Comparison of ENCODE assay signal across 11 cellular contexts in genomic region chr2:102025016-102025491, GRCh38. TPM values are rescaled to one million over a fixed set of nuclear protein-coding genes. Genes with fewer than 3 reads are reported as not detected.
A peak's percentile ranks its signal among the peaks of the same experiment; 100 is the strongest.
DNase-seq lines count a peak whose midpoint lies in the region; ATAC-seq and TF ChIP-seq lines count a peak whose summit lies in the region.
"Had no signal": no experiment of that assay in that cellular context is flagged by ENCODE, and none has a peak within 500 bp of the region (broad histone marks: within the 10 kb centered on the region; RNA-seq: fewer than 3 reads in every experiment).

No MANE protein-coding gene starts in this region.

- peaks cover 3 to 6% of the 10 kb centered on the region in 2 donors for H3K27me3 Mint-ChIP-seq in stimulated activated naive B cell treated with anti-CD40 and anti-IgM and Interleukin-4, amounts not matched to agents 10 μg/mL and 1 μg/mL and 100 μg/mL, for 72 hours

- no peaks in the 10 kb centered on the region for H3K9me3 ChIP-seq in OCI-LY7 (ENCODE audit: low read length)
- H3K9me3 ChIP-seq: gastroesophageal sphincter had no signal

- H3K36me3 Mint-ChIP-seq in stimulated activated naive B cell treated with anti-CD40 and anti-IgM and Interleukin-4, amounts not matched to agents 10 μg/mL and 1 μg/mL and 100 μg/mL, for 72 hours, result no peaks in the 10 kb centered on the region

- H3K27me3 ChIP-seq in brain microvascular endothelial cell (replicated peaks), result no peaks in the 10 kb centered on the region
- H3K27me3 ChIP-seq: gastroesophageal sphincter had no signal

- POLR2A ChIA-PET in OCI-LY7 (lab: Charles Lee), result interaction anchor here (0.9 kb wide), 1 partner anchor 9 kb away, joined by 4 read pairs; no protein-coding TSS in a partner anchor

- H3K79me2 ChIP-seq in OCI-LY7 (ENCODE audit: insufficient read depth, low read depth, low read length), result no peaks in the 10 kb centered on the region

- H3K4me3 ChIP-seq in brain microvascular endothelial cell (ENCODE audit: low read depth, low read length) (no peak overlapping the region), coronary artery (no peak overlapping the region), OCI-LY7 (ENCODE audit: low read depth, low read length, poor library complexity, severe bottlenecking) (no peak overlapping the region)
- H3K4me3 ChIP-seq: gastroesophageal sphincter had no signal

- peak overlapping the region in 1 of 2 donors; percentile 51 for H3K4me3 Mint-ChIP-seq in stimulated activated naive B cell treated with anti-CD40 and anti-IgM and Interleukin-4, amounts not matched to agents 10 μg/mL and 1 μg/mL and 100 μg/mL, for 72 hours

- H2AFZ ChIP-seq in OCI-LY7 (ENCODE audit: low read length), result no peak overlapping the region

- no TSS peak for BruUV-seq in OCI-LY7 (replicated peaks; lab: Mats Ljungman, UMichigan)

- no peaks in the 10 kb centered on the region for H3K9me2 ChIP-seq in OCI-LY7 (ENCODE audit: insufficient read depth, low read length)

- peak; percentile 19 for DNase-seq in GM19238 (ENCODE audit: insufficient read length, low spot score)
- no peak for DNase-seq in brain microvascular endothelial cell
- no peak for DNase-seq in stimulated activated naive B cell treated with anti-CD40 and anti-IgM and Interleukin-4, amounts not matched to agents 10 μg/mL and 1 μg/mL and 100 μg/mL, for 72 hours
- no peak for DNase-seq in GM19240 (ENCODE audit: insufficient read length, low spot score)
- DNase-seq in coronary artery (ENCODE audit: low spot score), result no peak
- no peak for DNase-seq in OCI-LY7 (ENCODE audit: low spot score)
- no peak for DNase-seq in stimulated activated CD4-positive, alpha-beta T cell treated with anti-CD3 and anti-CD28 coated beads, Interleukin-1b, Interleukin-23, amount 100 ng/mL, for 48 hours
- DNase-seq: activated CD8-positive, alpha-beta memory T cell treated with anti-CD3 and anti-CD28 coated beads, Interleukin-2, amount 50 U/mL, for 4 hours had no signal

- no peak overlapping the region for H3K4me2 ChIP-seq in OCI-LY7 (ENCODE audit: low read length)

- no peaks in the 10 kb centered on the region for H4K20me1 ChIP-seq in OCI-LY7 (ENCODE audit: insufficient read depth, low read length)

- H3K36me3 ChIP-seq in brain microvascular endothelial cell (replicated peaks) (no peaks in the 10 kb centered on the region), OCI-LY7 (ENCODE audit: insufficient read depth, low read length) (no peaks in the 10 kb centered on the region)
- H3K36me3 ChIP-seq: gastroesophageal sphincter had no signal

- intact Hi-C loops in OCI-LY7 (cut with micrococcal nuclease; ENCODE audit: unreplicated experiment), result no loop called here

- peaks cover 33 to 69% of the 10 kb centered on the region in 2 donors for H3K4me1 Mint-ChIP-seq in stimulated activated naive B cell treated with anti-CD40 and anti-IgM and Interleukin-4, amounts not matched to agents 10 μg/mL and 1 μg/mL and 100 μg/mL, for 72 hours

- CTCF ChIA-PET in OCI-LY7 (lab: Charles Lee; ENCODE audit: unreplicated experiment), result no interaction called here

- no peaks in the 10 kb centered on the region for H3K4me1 ChIP-seq in OCI-LY7 (ENCODE audit: insufficient read depth, low read length, poor library complexity, severe bottlenecking)

- in situ Hi-C loops in brain microvascular endothelial cell (cut with HindIII; ENCODE audit: low pct_ligation_motif_present, low sequenced_read_pairs), result no loop called here

- H3K9me3 Mint-ChIP-seq in stimulated activated naive B cell treated with anti-CD40 and anti-IgM and Interleukin-4, amounts not matched to agents 10 μg/mL and 1 μg/mL and 100 μg/mL, for 72 hours, result peaks cover 0 to 1% of the 10 kb centered on the region in 2 donors

- peak; percentile 66 for ATAC-seq in HG02970 (IDR thresholded peaks at IDR 0.05; ENCODE audit: low FRiP score, unreplicated experiment)
- ATAC-seq in stimulated activated naive B cell treated with anti-CD40 and anti-IgM and Interleukin-4, amounts not matched to agents 10 μg/mL and 1 μg/mL and 100 μg/mL, for 72 hours (replicated peaks), result peak; percentile 70 to 74
- ATAC-seq: gastroesophageal sphincter, HCT116 had no signal

- no peak for TF ChIP-seq CTCF in brain microvascular endothelial cell (IDR thresholded peaks at IDR 0.05; ENCODE audit: low read depth, low read length, missing control alignments)
- TF ChIP-seq CTCF in coronary artery (IDR thresholded peaks at IDR 0.05), result no peak
- no peak for TF ChIP-seq CTCF in OCI-LY7 (conservative IDR thresholded peaks at IDR 0.05; ENCODE audit: low read length)

- H3K27ac ChIP-seq in brain microvascular endothelial cell, result peak overlapping the region; percentile 21
- no peak overlapping the region for H3K27ac ChIP-seq in coronary artery
- no peak overlapping the region for H3K27ac ChIP-seq in OCI-LY7 (ENCODE audit: low read depth, low read length, poor library complexity, severe bottlenecking)
- H3K27ac ChIP-seq: gastroesophageal sphincter had no signal

- peak overlapping the region; percentile 71 for H3K27ac Mint-ChIP-seq in stimulated activated naive B cell treated with anti-CD40 and anti-IgM and Interleukin-4, amounts not matched to agents 10 μg/mL and 1 μg/mL and 100 μg/mL, for 72 hours

RNA-seq across cellular contexts. Expression of gene IL1R2, which starts 33.3 kb away (rescaled TPM):
- total RNA-seq in OCI-LY7 (2014; rRNA removed; shearing (Covaris generic)), result not detected in 2 replicates
- not detected in 2 replicates for total RNA-seq in OCI-LY7 (2022)
